ENCODE assay signal across 11 cellular contexts in genomic region chr3:61718565-61718964, GRCh38.
"Had no signal": no experiment of that assay in that cellular context is flagged by ENCODE, and none has a peak within 500 bp of the region (broad histone marks: within the 10 kb centered on the region; RNA-seq: fewer than 3 reads in every experiment).

No MANE protein-coding gene starts in this region.

- DNase-seq: activated CD4-positive, alpha-beta T cell treated with anti-CD3 and anti-CD28 coated beads for 48 hours; activated CD8-positive, alpha-beta memory T cell treated with anti-CD3 and anti-CD28 coated beads, Interleukin-2, amount 50 U/mL, for 48 hours; activated CD8-positive, alpha-beta T cell treated with anti-CD3 and anti-CD28 coated beads, Interleukin-2, amount 10 ng/mL, durations not matched to agents 7 days and 5 days; activated naive CD4-positive, alpha-beta T cell treated with anti-CD3 and anti-CD28 coated beads for 36 hours; foreskin keratinocyte; kidney; ovary; stimulated activated CD4-positive, alpha-beta T cell treated with anti-CD3 and anti-CD28 coated beads, Interleukin-15, amount 100 ng/mL, for 24 hours; stimulated activated CD4-positive, alpha-beta T cell treated with anti-CD3 and anti-CD28 coated beads, Interleukin-4, amount 100 ng/mL, for 24 hours; T1000 had no signal

- H3K27me3 Mint-ChIP-seq: stimulated activated naive CD8-positive, alpha-beta T cell treated with anti-CD3 and anti-CD28 coated beads, Interleukin-15, Interleukin-2, amounts not matched to agents 100 ng/mL and 50 ng/mL, for 24 hours had no signal

- H3K9me3 Mint-ChIP-seq: stimulated activated naive CD8-positive, alpha-beta T cell treated with anti-CD3 and anti-CD28 coated beads, Interleukin-15, Interleukin-2, amounts not matched to agents 100 ng/mL and 50 ng/mL, for 24 hours had no signal

- H3K27ac Mint-ChIP-seq: activated CD8-positive, alpha-beta T cell treated with anti-CD3 and anti-CD28 coated beads, Interleukin-2, amount 10 ng/mL, durations not matched to agents 7 days and 5 days; activated naive CD4-positive, alpha-beta T cell treated with anti-CD3 and anti-CD28 coated beads for 36 hours; stimulated activated naive CD8-positive, alpha-beta T cell treated with anti-CD3 and anti-CD28 coated beads, Interleukin-15, Interleukin-2, amounts not matched to agents 100 ng/mL and 50 ng/mL, for 24 hours had no signal

- H3K4me3 Mint-ChIP-seq: activated CD8-positive, alpha-beta T cell treated with anti-CD3 and anti-CD28 coated beads, Interleukin-2, amount 10 ng/mL, durations not matched to agents 7 days and 5 days; activated naive CD4-positive, alpha-beta T cell treated with anti-CD3 and anti-CD28 coated beads for 36 hours; stimulated activated naive CD8-positive, alpha-beta T cell treated with anti-CD3 and anti-CD28 coated beads, Interleukin-15, Interleukin-2, amounts not matched to agents 100 ng/mL and 50 ng/mL, for 24 hours had no signal
